In genomic region chr7:149713061-149713730, GRCh38 we compare ENCODE assay signal across 12 cellular contexts.
A peak's percentile ranks its signal among the peaks of the same experiment; 100 is the strongest.
DNase-seq lines count a peak whose midpoint lies in the region; ATAC-seq and TF ChIP-seq lines count a peak whose summit lies in the region.
"Had no signal": no experiment of that assay in that cellular context is flagged by ENCODE, and none has a peak within 500 bp of the region (broad histone marks: within the 10 kb centered on the region; RNA-seq: fewer than 3 reads in every experiment).

No MANE protein-coding gene starts in this region.

- peak overlapping the region; percentile 55; the same call in 1 of the 2 replicates for H3K4me3 ChIP-seq in iPS-18c (ENCODE audit: insufficient read depth, low read depth, low read length)

- H3K27me3 Mint-ChIP-seq in activated T-cell treated with anti-CD3 and anti-CD28 coated beads, Interleukin-2, amount 50 U/mL, for 4 hours (ENCODE audit: low read depth) = no peaks in the 10 kb centered on the region
- peaks cover 28% of the 10 kb centered on the region for H3K27me3 Mint-ChIP-seq in WTC11 (ENCODE audit: low read depth)
- H3K27me3 Mint-ChIP-seq in stimulated activated naive B cell treated with anti-CD40 and anti-IgM and Interleukin-4, amounts not matched to agents 10 μg/mL and 1 μg/mL and 100 μg/mL, for 72 hours = peaks cover 5 to 6% of the 10 kb centered on the region in 2 donors

- H3K27ac Mint-ChIP-seq in WTC11 = no peak overlapping the region
- H3K27ac Mint-ChIP-seq in stimulated activated naive B cell treated with anti-CD40 and anti-IgM and Interleukin-4, amounts not matched to agents 10 μg/mL and 1 μg/mL and 100 μg/mL, for 72 hours = no peak overlapping the region

- no peak for TF ChIP-seq CTCF in WTC11 (IDR thresholded peaks at IDR 0.05)

- POLR2A ChIA-PET in WTC11 (lab: Charles Lee) = no interaction called here

- H3K36me3 Mint-ChIP-seq in activated T-cell treated with anti-CD3 and anti-CD28 coated beads, Interleukin-2, amount 50 U/mL, for 4 hours (ENCODE audit: insufficient read depth) = no peaks in the 10 kb centered on the region
- peaks cover 24% of the 10 kb centered on the region for H3K36me3 Mint-ChIP-seq in WTC11
- H3K36me3 Mint-ChIP-seq in stimulated activated naive B cell treated with anti-CD40 and anti-IgM and Interleukin-4, amounts not matched to agents 10 μg/mL and 1 μg/mL and 100 μg/mL, for 72 hours = peaks cover 5 to 8% of the 10 kb centered on the region in 2 donors

- H3K4me1 Mint-ChIP-seq in activated T-cell treated with anti-CD3 and anti-CD28 coated beads, Interleukin-2, amount 50 U/mL, for 4 hours (ENCODE audit: low read depth) = peaks cover 18% of the 10 kb centered on the region
- H3K4me1 Mint-ChIP-seq in WTC11 = peaks cover 14% of the 10 kb centered on the region
- peaks cover 15 to 27% of the 10 kb centered on the region in 2 donors for H3K4me1 Mint-ChIP-seq in stimulated activated naive B cell treated with anti-CD40 and anti-IgM and Interleukin-4, amounts not matched to agents 10 μg/mL and 1 μg/mL and 100 μg/mL, for 72 hours

- CTCF ChIA-PET in WTC11 (lab: Charles Lee) = interaction anchor here (1.2 to 2.2 kb wide), 6 partner anchors 8 to 137 kb away, joined by 3 to 21 read pairs (median 6); no protein-coding TSS in a partner anchor

- ATAC-seq in activated T-cell treated with anti-CD3 and anti-CD28 coated beads, Interleukin-2, amount 50 U/mL, for 4 hours = no peak
- no peak for ATAC-seq in WTC11
- ATAC-seq in stimulated activated naive B cell treated with anti-CD40 and anti-IgM and Interleukin-4, amounts not matched to agents 10 μg/mL and 1 μg/mL and 100 μg/mL, for 72 hours (replicated peaks) = no peak

- H3K9me3 Mint-ChIP-seq in activated T-cell treated with anti-CD3 and anti-CD28 coated beads, Interleukin-2, amount 50 U/mL, for 4 hours = peaks cover 13% of the 10 kb centered on the region
- peaks cover 26% of the 10 kb centered on the region for H3K9me3 Mint-ChIP-seq in WTC11
- peaks cover 12 to 14% of the 10 kb centered on the region in 2 donors for H3K9me3 Mint-ChIP-seq in stimulated activated naive B cell treated with anti-CD40 and anti-IgM and Interleukin-4, amounts not matched to agents 10 μg/mL and 1 μg/mL and 100 μg/mL, for 72 hours

- no peak for DNase-seq in activated T-cell treated with anti-CD3 and anti-CD28 coated beads, Interleukin-2, amount 50 U/mL, for 4 hours
- no peak for DNase-seq in activated T-cell treated with anti-CD3 and anti-CD28 coated beads for 4 hours
- no peak for DNase-seq in WTC11 (ENCODE audit: low spot score)
- DNase-seq in stimulated activated naive B cell treated with anti-CD40 and anti-IgM and Interleukin-4, amounts not matched to agents 10 μg/mL and 1 μg/mL and 100 μg/mL, for 72 hours = no peak
- no peak for DNase-seq in NCI-H2196 treated with DMSO at 0.1 percent for 48 hours (lab: John Stamatoyannopoulos, UW; ENCODE audit: unreplicated experiment)
- no peak for DNase-seq in NCI-H1048 (lab: John Stamatoyannopoulos, UW)
- DNase-seq in NCI-H1092 (lab: John Stamatoyannopoulos, UW) = no peak
- DNase-seq: dorsolateral prefrontal cortex; NCI-H1105; NCI-H446; stimulated activated CD4-positive, alpha-beta T cell treated with anti-CD3 and anti-CD28 coated beads, Interleukin-4, amount 100 ng/mL, for 4 hours had no signal

- peak overlapping the region; percentile 54 for H3K4me3 Mint-ChIP-seq in activated T-cell treated with anti-CD3 and anti-CD28 coated beads, Interleukin-2, amount 50 U/mL, for 4 hours
- H3K4me3 Mint-ChIP-seq in WTC11 = peak overlapping the region; percentile 79
- H3K4me3 Mint-ChIP-seq in stimulated activated naive B cell treated with anti-CD40 and anti-IgM and Interleukin-4, amounts not matched to agents 10 μg/mL and 1 μg/mL and 100 μg/mL, for 72 hours = peak overlapping the region; percentile 73 to 88

- peaks cover 2% of the 10 kb centered on the region for H3K9me3 ChIP-seq in iPS-18c (ENCODE audit: control insufficient read depth, insufficient read depth, low read length)

TF ChIP-seq in WTC11, 78 proteins besides CTCF, POLR2A, EP300 and RAD21:
- TF ChIP-seq ZNF423 (CRISPR knock-in tag; IDR thresholded peaks at IDR 0.05) (no peak), CBFB (CRISPR knock-in tag; IDR thresholded peaks at IDR 0.05; ENCODE audit: low read depth) (no peak), JUN (CRISPR knock-in tag; IDR thresholded peaks at IDR 0.05) (no peak), FOXP1 (CRISPR knock-in tag; IDR thresholded peaks at IDR 0.05; ENCODE audit: borderline replicate concordance) (no peak)
